In the genomic region with DNA sequence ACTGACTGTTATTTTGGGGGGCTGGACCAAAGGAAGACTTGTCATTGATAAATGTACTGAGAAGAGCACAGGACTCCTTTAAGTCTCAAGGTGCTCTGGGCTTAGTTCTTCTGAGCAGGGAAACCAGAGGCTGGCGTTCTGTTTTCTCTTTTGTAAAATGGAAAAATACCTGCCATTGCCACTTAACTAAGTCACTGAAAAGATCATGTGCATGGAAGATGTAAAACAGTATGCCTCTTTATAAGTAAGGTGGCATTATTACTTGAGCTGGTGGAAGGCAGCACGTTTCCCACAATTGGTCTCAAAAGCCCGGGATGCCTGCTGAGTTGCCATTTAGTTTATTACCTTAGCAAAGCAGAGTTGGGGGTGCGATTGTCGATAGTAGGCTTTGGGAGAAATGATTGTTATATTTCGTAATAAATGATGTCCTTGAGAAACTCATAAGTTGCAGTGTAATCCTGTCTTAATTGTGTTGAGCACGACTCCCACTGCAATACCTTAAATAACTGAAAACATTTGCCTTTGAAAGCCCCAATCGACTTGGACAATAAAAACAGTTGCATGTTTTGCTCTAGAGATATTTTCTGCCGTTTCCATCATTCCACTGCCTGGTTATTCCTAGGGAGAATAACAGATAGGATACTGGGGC, we compare ENCODE assay signal across 8 cellular contexts. TPM values are rescaled to one million over a fixed set of nuclear protein-coding genes. Genes with fewer than 3 reads are reported as not detected.
DNase-seq lines count a peak whose midpoint lies in the region; ATAC-seq, FAIRE-seq and TF ChIP-seq lines count a peak whose summit lies in the region.

No MANE protein-coding gene starts in this region.

- H3K4me1 Mint-ChIP-seq in activated CD4-positive, alpha-beta T cell treated with anti-CD3 and anti-CD28 coated beads, Interleukin-2, amount 10 ng/mL, durations not matched to agents 24 days and 14 days = peaks cover 59% of the 10 kb centered on the region
- H3K4me1 Mint-ChIP-seq in activated naive CD8-positive, alpha-beta T cell treated with anti-CD3 and anti-CD28 coated beads, Interleukin-2, amount 10 ng/mL, durations not matched to agents 7 days and 5 days = peaks cover 50% of the 10 kb centered on the region

- H3K4me2 ChIP-seq in keratinocyte (ENCODE audit: control insufficient read depth, extremely low read depth, insufficient read depth, low read depth, low read length) = peak overlapping the region; percentile 93

- WGBS in testis, 2 donors = 4 to 5% methylated on average over 9 of the region's 9 CpGs

- no peaks in the 10 kb centered on the region for H3K27me3 ChIP-seq in keratinocyte (ENCODE audit: control insufficient read depth, extremely low read depth, insufficient read depth, low read length)
- H3K27me3 ChIP-seq in testis = no peaks in the 10 kb centered on the region

- H4K20me1 ChIP-seq in keratinocyte (ENCODE audit: control insufficient read depth, extremely low read depth, insufficient read depth, low read length) = peaks cover 4% of the 10 kb centered on the region

- peaks cover 2% of the 10 kb centered on the region for H3K27me3 Mint-ChIP-seq in activated CD4-positive, alpha-beta T cell treated with anti-CD3 and anti-CD28 coated beads, Interleukin-2, amount 10 ng/mL, durations not matched to agents 24 days and 14 days
- no peaks in the 10 kb centered on the region for H3K27me3 Mint-ChIP-seq in activated naive CD8-positive, alpha-beta T cell treated with anti-CD3 and anti-CD28 coated beads, Interleukin-2, amount 10 ng/mL, durations not matched to agents 7 days and 5 days

- H3K36me3 Mint-ChIP-seq in activated CD4-positive, alpha-beta T cell treated with anti-CD3 and anti-CD28 coated beads, Interleukin-2, amount 10 ng/mL, durations not matched to agents 24 days and 14 days (ENCODE audit: low read depth) = peaks cover 58% of the 10 kb centered on the region
- H3K36me3 Mint-ChIP-seq in activated naive CD8-positive, alpha-beta T cell treated with anti-CD3 and anti-CD28 coated beads, Interleukin-2, amount 10 ng/mL, durations not matched to agents 7 days and 5 days = peaks cover 21% of the 10 kb centered on the region

- intact Hi-C loops in activated CD4-positive, alpha-beta T cell treated with anti-CD3 and anti-CD28 coated beads, Interleukin-2, amount 10 ng/mL, durations not matched to agents 24 days and 14 days (cut with micrococcal nuclease) = loop anchor here (2.0 to 10.0 kb wide), 14 partner anchors 65 to 1129 kb away; partner anchors contain the start of gene MYLIP
- intact Hi-C loops in testis (cut with DNase I; ENCODE audit: low total_unique reads) = loop anchor here (5.0 kb wide), 1 partner anchor 193 kb away; no protein-coding TSS in a partner anchor

- peak overlapping the region; percentile 98 for H3K27ac Mint-ChIP-seq in activated CD4-positive, alpha-beta T cell treated with anti-CD3 and anti-CD28 coated beads, Interleukin-2, amount 10 ng/mL, durations not matched to agents 24 days and 14 days
- H3K27ac Mint-ChIP-seq in activated naive CD8-positive, alpha-beta T cell treated with anti-CD3 and anti-CD28 coated beads, Interleukin-2, amount 10 ng/mL, durations not matched to agents 7 days and 5 days = peak overlapping the region; percentile 100

- TF ChIP-seq POLR2A in testis (IDR thresholded peaks at IDR 0.05) = no peak

- POLR2A ChIA-PET in activated naive CD8-positive, alpha-beta T cell treated with anti-CD3 and anti-CD28 coated beads, Interleukin-2, amount 10 ng/mL, durations not matched to agents 7 days and 5 days (lab: Charles Lee) = interaction anchor here (0.6 to 3.8 kb wide), 19 partner anchors 10 to 614 kb away, joined by 3 to 26 read pairs (median 5); no protein-coding TSS in a partner anchor

- H2AFZ ChIP-seq in keratinocyte (ENCODE audit: control insufficient read depth, low read length) = no peak overlapping the region

- H3K79me2 ChIP-seq in keratinocyte (ENCODE audit: control insufficient read depth, insufficient read depth, low read length) = peaks cover 78% of the 10 kb centered on the region

- dilution Hi-C loops in keratinocyte (cut with MboI; ENCODE audit: extremely low pct_ligation_motif_present, low sequenced_read_pairs) = no loop called here

- H3K9me3 ChIP-seq in keratinocyte (ENCODE audit: control insufficient read depth, low read depth, low read length) (no peaks in the 10 kb centered on the region), testis (no peaks in the 10 kb centered on the region)

- H3K36me3 ChIP-seq in keratinocyte (ENCODE audit: control insufficient read depth in 2 of 2, extremely low read depth in 1 of 2, insufficient read depth in 2 of 2, low read length in 2 of 2) (peaks cover 0 to 1% of the 10 kb centered on the region in 2 experiments), testis (ENCODE audit: low read depth, missing control alignments) (no peaks in the 10 kb centered on the region)

- DNase-seq in activated CD4-positive, alpha-beta T cell treated with anti-CD3 and anti-CD28 coated beads, Interleukin-2, amount 10 ng/mL, durations not matched to agents 24 days and 14 days = no peak
- DNase-seq in activated CD4-positive, alpha-beta T cell treated with anti-CD3 and anti-CD28 coated beads for 4 hours = no peak
- DNase-seq in activated naive CD8-positive, alpha-beta T cell treated with anti-CD3 and anti-CD28 coated beads, Interleukin-2, amount 10 ng/mL, durations not matched to agents 7 days and 5 days = no peak
- DNase-seq in keratinocyte (ENCODE audit: low read depth, low spot score) (no peak), testis (no peak), DMS53 treated with DMSO at 0.1 percent for 48 hours (lab: John Stamatoyannopoulos, UW; ENCODE audit: unreplicated experiment) (no peak)
- no peak for DNase-seq in stimulated activated CD4-positive, alpha-beta T cell treated with anti-CD3 and anti-CD28 coated beads, Interleukin-1b, Interleukin-23, amount 100 ng/mL, for 48 hours

- peak overlapping the region; percentile 85 for H3K9ac ChIP-seq in keratinocyte (ENCODE audit: control insufficient read depth, extremely low read depth, insufficient read depth, low read length)

- TF ChIP-seq CTCF in keratinocyte (optimal IDR thresholded peaks at IDR 0.05 in 1 of 3, IDR thresholded peaks at IDR 0.05 in 1 of 3, conservative IDR thresholded peaks at IDR 0.05 in 1 of 3; ENCODE audit: extremely low read depth in 1 of 3, insufficient read depth in 2 of 3, low read length in 3 of 3) = no peak
- no peak for TF ChIP-seq CTCF in testis (IDR thresholded peaks at IDR 0.05)

- H3K27ac ChIP-seq in keratinocyte (ENCODE audit: control insufficient read depth, insufficient read depth, low read length) (peak overlapping the region; percentile 82), testis (peak overlapping the region; percentile 79 to 92)

- H3K4me3 ChIP-seq in keratinocyte (ENCODE audit: control insufficient read depth in 2 of 3, extremely low read depth in 1 of 3, insufficient read depth in 2 of 3, low read depth in 1 of 3, low read length in 3 of 3) (peak overlapping the region; percentile 55 to 95 (median 89)), testis (peak overlapping the region; percentile 65 to 82)

- no peak for FAIRE-seq in keratinocyte (lab: Jason Lieb, UNC)

- peak overlapping the region; percentile 87 for H3K4me3 Mint-ChIP-seq in activated CD4-positive, alpha-beta T cell treated with anti-CD3 and anti-CD28 coated beads, Interleukin-2, amount 10 ng/mL, durations not matched to agents 24 days and 14 days
- H3K4me3 Mint-ChIP-seq in activated naive CD8-positive, alpha-beta T cell treated with anti-CD3 and anti-CD28 coated beads, Interleukin-2, amount 10 ng/mL, durations not matched to agents 7 days and 5 days = peak overlapping the region; percentile 95

- H3K9me1 ChIP-seq in keratinocyte (ENCODE audit: control insufficient read depth, extremely low read depth, insufficient read depth, low read length) = peaks cover 2% of the 10 kb centered on the region

- ATAC-seq in activated naive CD8-positive, alpha-beta T cell treated with anti-CD3 and anti-CD28 coated beads, Interleukin-2, amount 10 ng/mL, durations not matched to agents 7 days and 5 days (ENCODE audit: low read depth) = no peak
- no peak for ATAC-seq in GM21576 (IDR thresholded peaks at IDR 0.05; ENCODE audit: unreplicated experiment)

- no peaks in the 10 kb centered on the region for H3K9me3 Mint-ChIP-seq in activated CD4-positive, alpha-beta T cell treated with anti-CD3 and anti-CD28 coated beads, Interleukin-2, amount 10 ng/mL, durations not matched to agents 24 days and 14 days
- no peaks in the 10 kb centered on the region for H3K9me3 Mint-ChIP-seq in activated naive CD8-positive, alpha-beta T cell treated with anti-CD3 and anti-CD28 coated beads, Interleukin-2, amount 10 ng/mL, durations not matched to agents 7 days and 5 days

- H3K4me1 ChIP-seq in keratinocyte (ENCODE audit: control insufficient read depth, extremely low read depth, insufficient read depth, low read length) (peaks cover 21% of the 10 kb centered on the region), testis (no peaks in the 10 kb centered on the region)

RNA-seq across cellular contexts. Expression of gene JARID2, which starts 3.6 kb away (rescaled TPM):
- total RNA-seq in activated CD4-positive, alpha-beta T cell treated with anti-CD3 and anti-CD28 coated beads, Interleukin-2, amount 10 ng/mL, durations not matched to agents 24 days and 14 days = 48.7 and 49.5 TPM in 2 replicates
- 10 to 100 TPM; 30.0 to 31.5 TPM for total RNA-seq in activated naive CD8-positive, alpha-beta T cell treated with anti-CD3 and anti-CD28 coated beads, Interleukin-2, amount 10 ng/mL, durations not matched to agents 7 days and 5 days
- 10.2 to 18.9 TPM (median 11.0 TPM) in 3 replicates for polyA plus RNA-seq in keratinocyte
- polyA plus RNA-seq in keratinocyte (2011; ENCODE audit: low read depth) = 6.7 TPM
- 8.1 and 8.2 TPM in 2 replicates for polyA plus RNA-seq in keratinocyte (2011; cell fraction: cytosol; rRNA removed)
- polyA plus RNA-seq in keratinocyte (2011; cell fraction: nucleus; rRNA removed) = 27.9 and 30.7 TPM in 2 replicates
- 8.8 and 18.5 TPM in 2 replicates for polyA plus RNA-seq in keratinocyte (2012; ENCODE audit: low replicate concordance)
- polyA minus RNA-seq in keratinocyte = 19.5 to 23.1 TPM (median 22.5 TPM) in 3 replicates
- 12.3 TPM for polyA minus RNA-seq in keratinocyte (2011; cell fraction: cytosol; rRNA and poly(A)+ RNA removed)
- 25.2 and 39.8 TPM in 2 replicates for polyA minus RNA-seq in keratinocyte (2011; cell fraction: nucleus; rRNA and poly(A)+ RNA removed)
- total RNA-seq in testis = 10 to 100 TPM; 53.7 to 60.8 TPM
- 36.1 TPM for polyA plus RNA-seq in testis (ENCODE audit: insufficient read depth, low read depth, low replicate concordance)
